In genomic region chr20:20318318-20319161, GRCh38 we compare ENCODE assay signal across 21 cellular contexts. TPM values are rescaled to one million over a fixed set of nuclear protein-coding genes. Genes with fewer than 3 reads are reported as not detected.
DNase-seq lines count a peak whose midpoint lies in the region; TF ChIP-seq lines count a peak whose summit lies in the region.
"Had no signal": no experiment of that assay in that cellular context is flagged by ENCODE, and none has a peak within 500 bp of the region (broad histone marks: within the 10 kb centered on the region; RNA-seq: fewer than 3 reads in every experiment).

No MANE protein-coding gene starts in this region.

- in situ Hi-C loops in GM13977 (cut with MboI; ENCODE audit: low pct_unique_long_range_greater_than_20kb, low sequenced_read_pairs, unreplicated experiment), result no loop called here

- no peaks in the 10 kb centered on the region for H3K79me2 ChIP-seq in osteoblast (ENCODE audit: insufficient read depth, low read length)

- no peak overlapping the region for H3K4me2 ChIP-seq in osteoblast (ENCODE audit: insufficient read depth, low read length)
- H3K4me2 ChIP-seq: A549, SK-N-SH had no signal

- TF ChIP-seq EP300 in suprapubic skin (IDR thresholded peaks at IDR 0.05), result no peak

- peak overlapping the region; percentile 76 for H3K27ac ChIP-seq in suprapubic skin
- H3K27ac ChIP-seq in osteoblast (ENCODE audit: low read depth, low read length), result no peak overlapping the region
- H3K27ac ChIP-seq: A549, body of pancreas, testis, VCaP had no signal

- H3K9me3 ChIP-seq in suprapubic skin (no peaks in the 10 kb centered on the region), osteoblast (ENCODE audit: low read depth, low read length) (no peaks in the 10 kb centered on the region)
- H3K9me3 ChIP-seq: A549, body of pancreas, SK-N-SH, testis had no signal

- DNase-seq in NCI-H510A (lab: John Stamatoyannopoulos, UW), result peak; percentile 12
- no peak for DNase-seq in NCI-H510A treated with DMSO at 0.1 percent for 48 hours (lab: John Stamatoyannopoulos, UW)
- DNase-seq in NOMO-1 treated with DMSO at 0.1 percent for 48 hours (lab: John Stamatoyannopoulos, UW; ENCODE audit: unreplicated experiment), result peak; percentile 81
- peak; percentile 2 for DNase-seq in fibroblast of the aortic adventitia (ENCODE audit: low read depth)
- DNase-seq in suprapubic skin (ENCODE audit: low spot score in 2 of 2), result no peak
- DNase-seq in NCI-H2029 treated with DMSO at 0.1 percent for 48 hours (lab: John Stamatoyannopoulos, UW), result no peak
- no peak for DNase-seq in osteoblast (ENCODE audit: insufficient read length, low spot score, missing footprints)
- DNase-seq in GM13977 (ENCODE audit: low spot score), result no peak
- DNase-seq: activated naive CD4-positive, alpha-beta T cell treated with Interleukin-2 at 50 U/mL for 16 hours; GDM1; naive thymus-derived CD8-positive, alpha-beta T cell; NCI-H2029; SK-N-SH; stimulated activated CD8-positive, alpha-beta memory T cell treated with anti-CD3 and anti-CD28 coated beads, Interleukin-4, amount 100 ng/mL, for 48 hours; testis had no signal

- H3K36me3 ChIP-seq in suprapubic skin (no peaks in the 10 kb centered on the region), osteoblast (ENCODE audit: insufficient read depth, low read length) (no peaks in the 10 kb centered on the region)

- TF ChIP-seq POLR2A in suprapubic skin (IDR thresholded peaks at IDR 0.05), result no peak

- no peak for TF ChIP-seq CTCF in fibroblast of the aortic adventitia (IDR thresholded peaks at IDR 0.05; ENCODE audit: insufficient read depth, low read length)
- TF ChIP-seq CTCF in suprapubic skin (IDR thresholded peaks at IDR 0.05), result no peak
- no peak for TF ChIP-seq CTCF in osteoblast (IDR thresholded peaks at IDR 0.05; ENCODE audit: extremely low read depth, low read depth, low read length)
- TF ChIP-seq CTCF in GM13977 (IDR thresholded peaks at IDR 0.05; ENCODE audit: extremely low read depth, insufficient read depth, missing control alignments), result no peak

- 59% methylated on average over 9 of the region's 9 CpGs for WGBS in suprapubic skin

- no peaks in the 10 kb centered on the region for H3K27me3 ChIP-seq in suprapubic skin
- no peaks in the 10 kb centered on the region for H3K27me3 ChIP-seq in osteoblast (ENCODE audit: insufficient read depth, low read length)
- H3K27me3 ChIP-seq: body of pancreas, testis had no signal

- H3K4me3 ChIP-seq in fibroblast of the aortic adventitia (ENCODE audit: low read depth, low read length) (no peak overlapping the region), suprapubic skin (no peak overlapping the region), osteoblast (ENCODE audit: insufficient read depth, low read length) (no peak overlapping the region)
- H3K4me3 ChIP-seq: A549, body of pancreas, testis had no signal

- no peak overlapping the region for H2AFZ ChIP-seq in osteoblast (ENCODE audit: low read length)

- H3K4me1 ChIP-seq in suprapubic skin (peaks cover 6% of the 10 kb centered on the region), osteoblast (ENCODE audit: insufficient read depth, low read length) (no peaks in the 10 kb centered on the region)
- H3K4me1 ChIP-seq: A549, body of pancreas, testis had no signal

- H4K20me1 ChIP-seq in osteoblast (ENCODE audit: insufficient read depth, low read length), result no peaks in the 10 kb centered on the region

RNA-seq across cellular contexts. Expression of gene INSM1, which starts 49.4 kb away (rescaled TPM):
- total RNA-seq in fibroblast of the aortic adventitia (ENCODE audit: low replicate concordance), result not detected in 2 replicates
- not detected for total RNA-seq in suprapubic skin
- total RNA-seq in osteoblast, result not detected in 2 replicates
- total RNA-seq: liver; naive thymus-derived CD8-positive, alpha-beta T cell; OCI-LY7; pulmonary artery endothelial cell had no signal

Comparison
In these comparisons a context has a peak if more than half of its experiments do, and no peak if none do; other contexts are left out.
1. DNase-seq: peak in NCI-H510A (single experiment), NOMO-1 treated with DMSO at 0.1 percent for 48 hours (single experiment) and fibroblast of the aortic adventitia (single experiment); none in NCI-H510A treated with DMSO at 0.1 percent for 48 hours (single experiment), suprapubic skin (0 of 2), NCI-H2029 treated with DMSO at 0.1 percent for 48 hours (single experiment), osteoblast (single experiment) and GM13977 (single experiment).